In genomic region chr3:56005196-56005805, GRCh38 we compare ENCODE assay signal across 1 cellular context.
A peak's percentile ranks its signal among the peaks of the same experiment; 100 is the strongest.
TF ChIP-seq lines count a peak whose summit lies in the region.

No MANE protein-coding gene starts in this region.

TF ChIP-seq in H1, 55 proteins besides CTCF, POLR2A, EP300 and RAD21 (continued from another document):
- TF ChIP-seq POU5F1 (IDR thresholded peaks at IDR 0.05; ENCODE audit: low read depth, low read length), result 0 out of 2 replicates have a peak, but pooled peaks have one; percentile 14
- TF ChIP-seq CEBPB (IDR thresholded peaks at IDR 0.05; ENCODE audit: low read depth, low read length), result no peak
